In the genomic region with DNA sequence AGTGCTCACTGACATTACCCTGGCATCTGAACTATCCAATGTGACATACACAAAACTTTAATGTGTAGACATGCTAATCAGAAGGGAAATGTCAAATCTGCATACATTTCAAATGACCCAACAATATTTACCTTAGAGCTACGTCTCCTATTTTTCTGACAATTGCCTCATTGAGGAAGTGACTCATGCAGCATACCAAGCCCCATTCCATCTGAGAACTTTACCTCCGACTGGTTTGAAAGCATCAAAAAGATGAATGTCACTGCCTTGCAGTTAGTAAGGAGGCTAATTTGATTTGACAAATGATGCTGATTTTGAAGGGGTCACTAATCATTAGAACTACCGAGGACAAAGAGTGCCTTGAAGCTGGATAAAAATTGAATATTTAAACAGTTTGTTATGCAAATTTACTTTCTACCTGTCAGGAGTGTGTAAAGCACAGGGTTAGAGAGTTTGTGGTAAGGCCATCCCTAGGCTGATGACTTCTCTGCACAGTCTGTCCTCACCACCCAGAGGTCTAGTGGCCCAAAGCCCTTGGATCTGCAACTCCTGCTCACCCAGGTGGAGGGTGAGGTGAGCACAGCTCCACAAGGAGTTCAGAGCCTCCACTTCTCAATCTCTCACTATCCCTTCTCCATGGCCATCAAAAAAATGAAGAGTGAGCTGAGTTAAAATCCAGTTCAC, we compare ENCODE assay signal across 10 cellular contexts.
DNase-seq lines count a peak whose midpoint lies in the region; TF ChIP-seq lines count a peak whose summit lies in the region.
"Had no signal": no experiment of that assay in that cellular context is flagged by ENCODE, and none has a peak within 500 bp of the region (broad histone marks: within the 10 kb centered on the region; RNA-seq: fewer than 3 reads in every experiment).

No MANE protein-coding gene starts in this region.

- WGBS in stomach, 5 donors, result 24 to 51% (median 25%) methylated on average over 3 of the region's 3 CpGs

- H3K9me3 ChIP-seq in stomach, result no peaks in the 10 kb centered on the region
- H3K9me3 ChIP-seq: adrenal gland, right atrium auricular region had no signal

- H3K27ac ChIP-seq in RWPE1 (peak overlapping the region; percentile 80), stomach (peak overlapping the region in 3 of 5 donors; percentile 30 to 68 (median 60))
- H3K27ac ChIP-seq: adrenal gland had no signal

- DNase-seq in HPDE6-E6E7 (ENCODE audit: extremely low spot score) (peak; percentile 69), RWPE1 (ENCODE audit: low spot score) (peak; percentile 83), fibroblast of the conjunctiva (ENCODE audit: low read depth) (peak; percentile 49), stomach (no peak), pons (ENCODE audit: low spot score) (no peak), C1 segment of cervical spinal cord (lab: John Stamatoyannopoulos, UW) (no peak)
- no peak for DNase-seq in stimulated activated CD4-positive, alpha-beta T cell treated with anti-CD3 and anti-CD28 coated beads, Interleukin-2, amount 100 ng/mL, for 24 hours
- DNase-seq: adrenal gland, NCI-H345 had no signal

- no peak for TF ChIP-seq POLR2A in stomach (IDR thresholded peaks at IDR 0.05)

- TF ChIP-seq CTCF in RWPE1 (conservative IDR thresholded peaks at IDR 0.05; ENCODE audit: low read depth) (no peak), stomach (IDR thresholded peaks at IDR 0.05) (no peak)

- no peaks in the 10 kb centered on the region for H3K36me3 ChIP-seq in stomach
- H3K36me3 ChIP-seq: adrenal gland, right atrium auricular region had no signal

- TF ChIP-seq EP300 in stomach (IDR thresholded peaks at IDR 0.05), result no peak

- POLR2A ChIA-PET in RWPE1 (lab: Yijun Ruan, JAX; ENCODE audit: low non-redundant PET), result no interaction called here

- H3K4me3 ChIP-seq in stomach, result no peak overlapping the region
- H3K4me3 ChIP-seq: adrenal gland, right atrium auricular region had no signal

- intact Hi-C loops in stomach (cut with DNase I; ENCODE audit: low total_unique reads), result no loop called here

- peaks cover 0 to 27% (median 12%) of the 10 kb centered on the region in 4 donors for H3K4me1 ChIP-seq in stomach

- H3K27me3 ChIP-seq in stomach, result no peaks in the 10 kb centered on the region
- H3K27me3 ChIP-seq: adrenal gland, right atrium auricular region had no signal

- CTCF ChIA-PET in RWPE1 (lab: Yijun Ruan, JAX), result no interaction called here

Comparison
In these comparisons a context has a peak if more than half of its experiments do, and no peak if none do; other contexts are left out.
1. DNase-seq: peak in HPDE6-E6E7 (single experiment), RWPE1 (single experiment) and fibroblast of the conjunctiva (single experiment); none in stomach (single experiment), pons (single experiment), C1 segment of cervical spinal cord (0 of 14) and stimulated activated CD4-positive, alpha-beta T cell treated with anti-CD3 and anti-CD28 coated beads, Interleukin-2, amount 100 ng/mL, for 24 hours (0 of 2).